13 cellular contexts compared by ENCODE assay signal in genomic region chr3:197216169-197216860, GRCh38.
DNase-seq lines count a peak whose midpoint lies in the region; ATAC-seq and TF ChIP-seq lines count a peak whose summit lies in the region.
"Had no signal": no experiment of that assay in that cellular context is flagged by ENCODE, and none has a peak within 500 bp of the region (broad histone marks: within the 10 kb centered on the region; RNA-seq: fewer than 3 reads in every experiment).

No MANE protein-coding gene starts in this region.

- H3K27me3 ChIP-seq in esophagus squamous epithelium, result no peaks in the 10 kb centered on the region
- H3K27me3 ChIP-seq: SJSA1 had no signal

- POLR2A ChIA-PET in RWPE1 (lab: Yijun Ruan, JAX; ENCODE audit: low non-redundant PET), result no interaction called here

- no peak overlapping the region for H3K4me3 Mint-ChIP-seq in activated T-cell treated with anti-CD3 and anti-CD28 coated beads, Interleukin-2, amount 50 U/mL, for 72 hours
- H3K4me3 Mint-ChIP-seq: activated naive CD4-positive, alpha-beta T cell treated with anti-CD3 and anti-CD28 coated beads, Interleukin-2, amount 50 U/mL, for 24 hours had no signal

- DNase-seq in EL (peak; percentile 83), RWPE1 (ENCODE audit: low spot score) (peak; percentile 32), esophagus squamous epithelium (lab: John Stamatoyannopoulos, UW) (no peak), non-pigmented ciliary epithelial cell (ENCODE audit: low read depth) (peak; percentile 23), NOMO-1 treated with DMSO at 0.1 percent for 48 hours (lab: John Stamatoyannopoulos, UW; ENCODE audit: unreplicated experiment) (no peak), HuH-7 (ENCODE audit: low spot score) (no peak)
- DNase-seq in activated T-cell treated with anti-CD3 and anti-CD28 coated beads, Interleukin-2, amount 50 U/mL, for 72 hours, result no peak
- DNase-seq: activated CD4-positive, alpha-beta T cell treated with anti-CD3 and anti-CD28 coated beads, Interleukin-2, amount 50 U/mL, for 1 hour; Karpas-422 had no signal

- H3K27ac ChIP-seq in RWPE1 (no peak overlapping the region), esophagus squamous epithelium (peak overlapping the region in 3 of 4 donors; percentile 11 to 46 (median 31))
- H3K27ac ChIP-seq: SJSA1 had no signal

- WGBS in esophagus squamous epithelium, 2 donors, result 32 to 35% methylated on average over 5 of the region's 5 CpGs

- peaks cover 27% of the 10 kb centered on the region for H3K4me1 Mint-ChIP-seq in activated T-cell treated with anti-CD3 and anti-CD28 coated beads, Interleukin-2, amount 50 U/mL, for 72 hours (ENCODE audit: low read depth)

- H3K27ac Mint-ChIP-seq in activated T-cell treated with anti-CD3 and anti-CD28 coated beads, Interleukin-2, amount 50 U/mL, for 72 hours, result no peak overlapping the region
- H3K27ac Mint-ChIP-seq: activated naive CD4-positive, alpha-beta T cell treated with anti-CD3 and anti-CD28 coated beads, Interleukin-2, amount 50 U/mL, for 24 hours; progenitor cell of endocrine pancreas had no signal

- no peak overlapping the region for H3K4me3 ChIP-seq in esophagus squamous epithelium
- H3K4me3 ChIP-seq: SJSA1 had no signal

- H3K27me3 Mint-ChIP-seq in activated T-cell treated with anti-CD3 and anti-CD28 coated beads, Interleukin-2, amount 50 U/mL, for 72 hours (ENCODE audit: low read depth), result no peaks in the 10 kb centered on the region
- H3K27me3 Mint-ChIP-seq: activated naive CD4-positive, alpha-beta T cell treated with anti-CD3 and anti-CD28 coated beads, Interleukin-2, amount 50 U/mL, for 24 hours; progenitor cell of endocrine pancreas had no signal

- no peak for TF ChIP-seq CTCF in RWPE1 (conservative IDR thresholded peaks at IDR 0.05; ENCODE audit: low read depth)
- TF ChIP-seq CTCF in esophagus squamous epithelium (IDR thresholded peaks at IDR 0.05), result no peak

- peaks cover 0 to 4% of the 10 kb centered on the region in 2 donors for H3K9me3 Mint-ChIP-seq in activated T-cell treated with anti-CD3 and anti-CD28 coated beads, Interleukin-2, amount 50 U/mL, for 72 hours

- H3K9me3 ChIP-seq in esophagus squamous epithelium, result no peaks in the 10 kb centered on the region
- H3K9me3 ChIP-seq: SJSA1 had no signal

- peaks cover 0 to 14% of the 10 kb centered on the region in 2 donors for H3K36me3 Mint-ChIP-seq in activated T-cell treated with anti-CD3 and anti-CD28 coated beads, Interleukin-2, amount 50 U/mL, for 72 hours (ENCODE audit: insufficient read depth in 2 of 2)

- TF ChIP-seq POLR2A in esophagus squamous epithelium (IDR thresholded peaks at IDR 0.05), result no peak

- no peaks in the 10 kb centered on the region for H3K36me3 ChIP-seq in esophagus squamous epithelium

- no peak for ATAC-seq in activated T-cell treated with anti-CD3 and anti-CD28 coated beads, Interleukin-2, amount 50 U/mL, for 72 hours (replicated peaks in 1 of 2)
- no peak for ATAC-seq in HG03457 (IDR thresholded peaks at IDR 0.05; ENCODE audit: unreplicated experiment)

- H3K4me1 ChIP-seq in esophagus squamous epithelium, result peaks cover 5 to 34% (median 13%) of the 10 kb centered on the region in 3 donors

- CTCF ChIA-PET in RWPE1 (lab: Yijun Ruan, JAX), result interaction anchor here (0.6 to 0.7 kb wide), 4 partner anchors 9 to 294 kb away, joined by 3 to 5 read pairs (median 4); no protein-coding TSS in a partner anchor

- intact Hi-C loops in esophagus squamous epithelium (cut with DNase I), result no loop called here

Comparison
In these comparisons a context has a peak if more than half of its experiments do, and no peak if none do; other contexts are left out.
1. DNase-seq: peak in EL (single experiment), RWPE1 (single experiment) and non-pigmented ciliary epithelial cell (single experiment); none in esophagus squamous epithelium (single experiment), activated T-cell treated with anti-CD3 and anti-CD28 coated beads, Interleukin-2, amount 50 U/mL, for 72 hours (0 of 2), NOMO-1 treated with DMSO at 0.1 percent for 48 hours (single experiment) and HuH-7 (single experiment).